Comparison of ENCODE assay signal across 13 cellular contexts in the genomic region with DNA sequence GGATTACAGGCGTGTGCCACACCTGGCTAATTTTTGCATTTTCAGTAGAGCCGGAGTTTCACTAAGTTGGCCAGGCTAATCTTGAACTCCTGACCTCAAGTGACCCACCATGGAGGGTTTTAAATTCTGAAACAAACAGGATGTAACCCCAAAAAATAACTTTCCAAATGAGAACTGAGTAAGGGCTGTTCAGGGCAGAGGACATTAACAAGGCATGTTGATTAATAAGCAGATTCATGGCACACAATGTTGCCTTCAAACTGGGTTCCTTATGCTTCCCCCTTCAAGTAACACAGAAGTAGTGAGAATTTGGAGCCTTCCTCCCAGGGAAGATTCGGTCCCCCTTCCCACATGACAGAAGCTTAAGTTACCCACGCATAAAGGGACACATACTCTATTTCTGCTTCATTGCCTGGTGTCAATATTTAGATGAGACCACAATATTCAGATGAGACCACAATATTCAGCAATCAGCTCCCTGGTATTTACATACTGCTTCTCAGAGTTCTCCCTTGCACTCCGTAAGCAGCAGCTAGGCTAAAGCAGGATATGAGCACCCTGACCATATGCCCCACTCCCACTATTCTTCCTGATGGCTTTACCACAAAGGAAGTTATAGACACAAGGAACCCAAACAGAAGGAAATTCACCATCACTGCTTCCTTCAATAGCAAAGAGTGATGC. TPM values are rescaled to one million over a fixed set of nuclear protein-coding genes. Genes with fewer than 3 reads are reported as not detected.
DNase-seq lines count a peak whose midpoint lies in the region; ATAC-seq and TF ChIP-seq lines count a peak whose summit lies in the region.
"Had no signal": no experiment of that assay in that cellular context is flagged by ENCODE, and none has a peak within 500 bp of the region (broad histone marks: within the 10 kb centered on the region; RNA-seq: fewer than 3 reads in every experiment).

No MANE protein-coding gene starts in this region.

- peaks cover 43% of the 10 kb centered on the region for H3K36me3 ChIP-seq in cardiac muscle cell
- H3K36me3 ChIP-seq in heart right ventricle: peaks cover 0 to 59% (median 36%) of the 10 kb centered on the region in 9 donors
- peaks cover 51 to 59% (median 51%) of the 10 kb centered on the region in 3 donors for H3K36me3 ChIP-seq in tibial artery

- DNase-seq in cardiac muscle cell (ENCODE audit: low read depth in 1 of 2, low spot score in 1 of 2): no peak
- no peak for DNase-seq in heart right ventricle
- DNase-seq in UCSD-AML1 (lab: John Stamatoyannopoulos, UW; ENCODE audit: unreplicated experiment): peak; percentile 11
- DNase-seq in GM13977 (ENCODE audit: low spot score): no peak
- DNase-seq in right cardiac atrium: no peak
- DNase-seq in tibial artery: no peak
- DNase-seq: activated CD4-positive, alpha-beta T cell treated with anti-CD3 and anti-CD28 coated beads for 48 hours; amniotic stem cell; mucosa of descending colon; NCI-H2029 treated with DMSO at 0.1 percent for 48 hours had no signal

- H3K4me3 ChIP-seq in cardiac muscle cell (no peak overlapping the region), heart right ventricle (no peak overlapping the region), right cardiac atrium (ENCODE audit: low read length) (no peak overlapping the region), tibial artery (no peak overlapping the region)
- H3K4me3 ChIP-seq: mucosa of descending colon, skin epidermis had no signal

- H3K27ac ChIP-seq in cardiac muscle cell (peak overlapping the region; percentile 51), heart right ventricle (no peak overlapping the region), right cardiac atrium (ENCODE audit: low read length) (no peak overlapping the region), tibial artery (no peak overlapping the region)
- H3K27ac ChIP-seq: skin epidermis had no signal

- WGBS in heart right ventricle, 2 donors: 91% methylated on average over 5 of the region's 5 CpGs
- 87% methylated on average over 5 of the region's 5 CpGs for WGBS in right cardiac atrium

- intact Hi-C loops in heart right ventricle (cut with DNase I): no loop called here
- intact Hi-C loops in right cardiac atrium (cut with DNase I): no loop called here
- intact Hi-C loops in tibial artery (cut with DNase I; ENCODE audit: low total_unique reads): no loop called here

- in situ Hi-C loops in GM13977 (cut with MboI; ENCODE audit: low pct_unique_long_range_greater_than_20kb, low sequenced_read_pairs, unreplicated experiment): no loop called here

- no peak for TF ChIP-seq CTCF in cardiac muscle cell (IDR thresholded peaks at IDR 0.05; ENCODE audit: low read depth, low read length)
- TF ChIP-seq CTCF in heart right ventricle (IDR thresholded peaks at IDR 0.05): no peak
- TF ChIP-seq CTCF in GM13977 (IDR thresholded peaks at IDR 0.05; ENCODE audit: extremely low read depth, insufficient read depth, missing control alignments): no peak
- no peak for TF ChIP-seq CTCF in tibial artery (IDR thresholded peaks at IDR 0.05)

- ATAC-seq in heart right ventricle (no peak), HG02870 (IDR thresholded peaks at IDR 0.05; ENCODE audit: unreplicated experiment) (peak; percentile 64), HG02884 (IDR thresholded peaks at IDR 0.05; ENCODE audit: unreplicated experiment) (no peak), right cardiac atrium (no peak)
- ATAC-seq: mucosa of descending colon had no signal

- H3K4me1 ChIP-seq in cardiac muscle cell (ENCODE audit: low read depth) (no peaks in the 10 kb centered on the region), heart right ventricle (no peaks in the 10 kb centered on the region), right cardiac atrium (ENCODE audit: control insufficient read depth, insufficient read depth, low read length) (no peaks in the 10 kb centered on the region), tibial artery (no peaks in the 10 kb centered on the region)

- no peaks in the 10 kb centered on the region for H3K27me3 ChIP-seq in cardiac muscle cell
- no peaks in the 10 kb centered on the region for H3K27me3 ChIP-seq in heart right ventricle
- no peaks in the 10 kb centered on the region for H3K27me3 ChIP-seq in right cardiac atrium (ENCODE audit: control insufficient read depth, insufficient read depth)
- H3K27me3 ChIP-seq in tibial artery: no peaks in the 10 kb centered on the region

- H3K9me3 ChIP-seq in cardiac muscle cell (ENCODE audit: low read depth) (no peaks in the 10 kb centered on the region), heart right ventricle (no peaks in the 10 kb centered on the region), right cardiac atrium (ENCODE audit: control insufficient read depth, low read length) (no peaks in the 10 kb centered on the region), tibial artery (no peaks in the 10 kb centered on the region)
- H3K9me3 ChIP-seq: mucosa of descending colon had no signal

RNA-seq across cellular contexts. Expression of a gene that starts 21.4 kb away (rescaled TPM):
- total RNA-seq in cardiac muscle cell (84.9 and 90.3 TPM in 2 replicates), heart right ventricle (100 to 1,000 TPM in 7 of 10 donors, 10 to 100 TPM in 3; 85.1 to 131 (median 101) TPM), right cardiac atrium (10 to 100 TPM; 69.1 to 81.4 (median 78.4) TPM)
- polyA plus RNA-seq in cardiac muscle cell (153 and 185 TPM in 2 replicates), heart right ventricle (10 to 100 TPM; 33.7 to 54.7 TPM), right cardiac atrium (50.7 TPM)
